In the genomic region with DNA sequence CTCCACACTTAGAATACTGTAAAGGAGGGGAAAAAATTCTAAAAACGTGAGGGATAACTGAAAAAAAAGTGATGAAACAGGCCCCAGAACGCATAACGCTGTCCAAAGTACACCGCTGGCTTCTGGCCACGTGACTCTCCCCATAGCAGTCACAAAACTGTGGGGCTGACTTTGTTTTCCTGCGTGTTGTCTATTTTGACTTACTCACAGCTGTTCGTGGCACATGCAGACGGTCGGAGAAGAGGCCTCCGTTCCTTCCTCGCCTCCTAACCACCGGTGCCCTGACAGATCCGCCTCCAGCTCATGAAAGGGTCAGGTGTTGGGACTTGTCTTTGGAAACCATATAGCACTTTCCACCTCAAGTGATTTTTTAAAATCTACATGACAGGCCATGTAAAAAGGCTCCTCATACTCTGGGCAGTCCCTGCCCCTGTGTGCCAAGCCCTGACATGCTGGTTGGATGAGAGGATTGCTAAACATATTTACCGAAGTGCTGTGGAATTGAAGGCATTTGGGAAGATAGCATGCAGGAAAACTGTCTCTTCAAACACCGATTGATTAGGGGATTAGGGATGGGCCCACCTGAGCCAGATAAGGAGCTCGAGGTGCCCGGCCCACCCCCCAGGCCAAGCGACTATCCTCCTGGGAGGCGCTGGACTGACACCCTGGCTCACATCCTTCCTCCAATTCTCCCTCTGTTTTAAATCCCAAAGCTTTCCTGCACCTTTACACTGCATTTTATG, we compare ENCODE assay signal across 28 cellular contexts. TPM values are rescaled to one million over a fixed set of nuclear protein-coding genes. Genes with fewer than 3 reads are reported as not detected.
DNase-seq lines count a peak whose midpoint lies in the region; ATAC-seq, FAIRE-seq and TF ChIP-seq lines count a peak whose summit lies in the region.
"Had no signal": no experiment of that assay in that cellular context is flagged by ENCODE, and none has a peak within 500 bp of the region (broad histone marks: within the 10 kb centered on the region; RNA-seq: fewer than 3 reads in every experiment).

No MANE protein-coding gene starts in this region.

- H4K20me1 ChIP-seq in keratinocyte (ENCODE audit: control insufficient read depth, extremely low read depth, insufficient read depth, low read length): no peaks in the 10 kb centered on the region

- no peaks in the 10 kb centered on the region for H3K9me1 ChIP-seq in keratinocyte (ENCODE audit: control insufficient read depth, extremely low read depth, insufficient read depth, low read length)

- no peak for DNase-seq in A549 (ENCODE audit: low read depth in 1 of 2, low spot score in 1 of 2)
- DNase-seq in RWPE1 (ENCODE audit: low spot score): no peak
- peak; percentile 52 for DNase-seq in keratinocyte (ENCODE audit: low read depth, low spot score)
- peak; percentile 35 to 77 (median 61) for DNase-seq in ovary
- DNase-seq in NCI-H82 treated with DMSO at 0.1 percent for 48 hours (lab: John Stamatoyannopoulos, UW; ENCODE audit: unreplicated experiment): no peak
- no peak for DNase-seq in transverse colon
- no peak for DNase-seq in superior temporal gyrus (ENCODE audit: extremely low spot score)
- DNase-seq: activated CD4-positive, alpha-beta memory T cell treated with anti-CD3 and anti-CD28 coated beads, Interleukin-2, amount 10 ng/mL, durations not matched to agents 7 days and 5 days; activated CD4-positive, alpha-beta T cell treated with anti-CD3 and anti-CD28 coated beads for 1 hour; activated effector memory CD4-positive, alpha-beta T cell treated with Interleukin-2 at 50 U/mL for 16 hours; activated naive CD8-positive, alpha-beta T cell treated with anti-CD3 and anti-CD28 coated beads, Interleukin-2, amount 10 ng/mL, durations not matched to agents 7 days and 5 days; CD8-positive, alpha-beta T cell; central memory CD4-positive, alpha-beta T cell; Kasumi-1; left lung; naive thymus-derived CD8-positive, alpha-beta T cell; NCI-H1436; NCI-H446 treated with DMSO at 0.1 percent for 48 hours; stimulated activated naive CD4-positive, alpha-beta T cell treated with Interleukin-2 at 50 U/mL for 16 hours had no signal

- no peak for FAIRE-seq in A549 (lab: Jason Lieb, UNC)
- peak; percentile 87 for FAIRE-seq in keratinocyte (lab: Jason Lieb, UNC)
- FAIRE-seq: TTC549 had no signal

- H3K27ac ChIP-seq in A549 (peak overlapping the region; percentile 30 to 77; a peak in 4 of 6 replicates), RWPE1 (peak overlapping the region; percentile 56), keratinocyte (ENCODE audit: control insufficient read depth, insufficient read depth, low read length) (no peak overlapping the region), ovary (no peak overlapping the region), transverse colon (no peak overlapping the region)
- H3K27ac ChIP-seq: ascending aorta, left lung, SK-N-MC, thoracic aorta had no signal

- TF ChIP-seq EP300 in A549 (IDR thresholded peaks at IDR 0.05) (no peak), ovary (IDR thresholded peaks at IDR 0.05) (no peak), transverse colon (IDR thresholded peaks at IDR 0.05; ENCODE audit: low read depth) (no peak)

- H3K79me2 ChIP-seq in keratinocyte (ENCODE audit: control insufficient read depth, insufficient read depth, low read length): no peaks in the 10 kb centered on the region

- H3K4me3 ChIP-seq in A549: no peak overlapping the region
- H3K4me3 ChIP-seq in keratinocyte (ENCODE audit: control insufficient read depth in 2 of 3, extremely low read depth in 1 of 3, insufficient read depth in 2 of 3, low read depth in 1 of 3, low read length in 3 of 3): no peak overlapping the region
- H3K4me3 ChIP-seq in ovary: no peak overlapping the region
- no peak overlapping the region for H3K4me3 ChIP-seq in transverse colon
- H3K4me3 ChIP-seq: ascending aorta, left lung, SK-N-MC, thoracic aorta had no signal

- H3K4me1 ChIP-seq in A549 (peaks cover 46% of the 10 kb centered on the region), keratinocyte (ENCODE audit: control insufficient read depth, extremely low read depth, insufficient read depth, low read length) (peaks cover 4% of the 10 kb centered on the region), ovary (ENCODE audit: insufficient read depth) (peaks cover 3% of the 10 kb centered on the region), transverse colon (peaks cover 0 to 27% (median 11%) of the 10 kb centered on the region in 4 donors)
- H3K4me1 ChIP-seq: ascending aorta, left lung had no signal

- POLR2A ChIA-PET in A549 (lab: Yijun Ruan, JAX): no interaction called here
- POLR2A ChIA-PET in RWPE1 (lab: Yijun Ruan, JAX; ENCODE audit: low non-redundant PET): no interaction called here

- no peak overlapping the region for H2AFZ ChIP-seq in keratinocyte (ENCODE audit: control insufficient read depth, low read length)

- WGBS in A549 (ENCODE audit: missing lambda C conversion rate): 78% methylated on average over 19 of the region's 19 CpGs
- WGBS in ovary, 3 donors: 22 to 34% (median 23%) methylated on average over 19 of the region's 19 CpGs
- WGBS in transverse colon (ENCODE audit: low coverage in 1 of 2), 2 donors: 40 to 69% methylated on average over 10 to 19 of the region's 19 CpGs

- no peak for TF ChIP-seq RAD21 in A549 (conservative IDR thresholded peaks at IDR 0.05 in 1 of 2, IDR thresholded peaks at IDR 0.05 in 1 of 2)

- H3K27me3 ChIP-seq in keratinocyte (ENCODE audit: control insufficient read depth, extremely low read depth, insufficient read depth, low read length) (no peaks in the 10 kb centered on the region), ovary (no peaks in the 10 kb centered on the region), transverse colon (no peaks in the 10 kb centered on the region)
- H3K27me3 ChIP-seq: ascending aorta, left lung had no signal

- H3K36me3 ChIP-seq in keratinocyte (ENCODE audit: control insufficient read depth in 2 of 2, extremely low read depth in 1 of 2, insufficient read depth in 2 of 2, low read length in 2 of 2) (no peaks in the 10 kb centered on the region), ovary (no peaks in the 10 kb centered on the region), transverse colon (no peaks in the 10 kb centered on the region)
- H3K36me3 ChIP-seq: ascending aorta, left lung, thoracic aorta had no signal

- no peaks in the 10 kb centered on the region for H3K9me3 ChIP-seq in A549
- no peaks in the 10 kb centered on the region for H3K9me3 ChIP-seq in keratinocyte (ENCODE audit: control insufficient read depth, low read depth, low read length)
- H3K9me3 ChIP-seq in ovary: no peaks in the 10 kb centered on the region
- no peaks in the 10 kb centered on the region for H3K9me3 ChIP-seq in transverse colon
- H3K9me3 ChIP-seq: ascending aorta, left lung, thoracic aorta had no signal

- no peak for TF ChIP-seq POLR2A in A549 (IDR thresholded peaks at IDR 0.05; ENCODE audit: low read length)
- TF ChIP-seq POLR2A in ovary (IDR thresholded peaks at IDR 0.05): no peak
- TF ChIP-seq POLR2A in transverse colon (IDR thresholded peaks at IDR 0.05): no peak

- ATAC-seq in A549 (no peak), HG03520 (IDR thresholded peaks at IDR 0.05; ENCODE audit: unreplicated experiment) (no peak)
- ATAC-seq: CD8-positive, alpha-beta T cell; HCT116; left lung; naive thymus-derived CD8-positive, alpha-beta T cell; right cardiac atrium had no signal

- in situ Hi-C loops in transverse colon (cut with MboI; ENCODE audit: low pct_ligation_motif_present in 1 of 4, low pct_unique_long_range_greater_than_20kb in 1 of 4, low sequenced_read_pairs in 3 of 4): no loop called here

- no peak overlapping the region for H3K9ac ChIP-seq in keratinocyte (ENCODE audit: control insufficient read depth, extremely low read depth, insufficient read depth, low read length)

- CTCF ChIA-PET in A549 (lab: Yijun Ruan, JAX): interaction anchor here (0.8 to 1.3 kb wide), 2 partner anchors 11 to 107 kb away, joined by 3 read pairs; no protein-coding TSS in a partner anchor
- CTCF ChIA-PET in RWPE1 (lab: Yijun Ruan, JAX): no interaction called here

- no peak overlapping the region for H3K4me2 ChIP-seq in A549
- H3K4me2 ChIP-seq in keratinocyte (ENCODE audit: control insufficient read depth, extremely low read depth, insufficient read depth, low read depth, low read length): peak overlapping the region; percentile 7

- TF ChIP-seq CTCF in A549 (IDR thresholded peaks at IDR 0.05) (no peak), RWPE1 (conservative IDR thresholded peaks at IDR 0.05; ENCODE audit: low read depth) (no peak), keratinocyte (optimal IDR thresholded peaks at IDR 0.05 in 1 of 3, IDR thresholded peaks at IDR 0.05 in 1 of 3, conservative IDR thresholded peaks at IDR 0.05 in 1 of 3; ENCODE audit: extremely low read depth in 1 of 3, insufficient read depth in 2 of 3, low read length in 3 of 3) (no peak), ovary (IDR thresholded peaks at IDR 0.05) (no peak), transverse colon (IDR thresholded peaks at IDR 0.05) (no peak)

- intact Hi-C loops in ovary (cut with DNase I): loop anchor here in 1 of 4 donors (10.0 kb wide), 1 partner anchor 400 kb away; no protein-coding TSS in a partner anchor
- intact Hi-C loops in transverse colon (cut with DNase I; ENCODE audit: low total_unique reads): no loop called here

- dilution Hi-C loops in keratinocyte (cut with MboI; ENCODE audit: extremely low pct_ligation_motif_present, low sequenced_read_pairs): no loop called here

TF ChIP-seq in A549, 52 proteins besides CTCF, POLR2A, EP300 and RAD21 (continues in another document):
- no peak for TF ChIP-seq MAZ (IDR thresholded peaks at IDR 0.05; ENCODE audit: borderline replicate concordance, low read depth, low read length)
- TF ChIP-seq HOXA7 (CRISPR knock-in tag; IDR thresholded peaks at IDR 0.05): no peak
- TF ChIP-seq HOXB5 (CRISPR knock-in tag; IDR thresholded peaks at IDR 0.05): no peak
- TF ChIP-seq HDAC2 (IDR thresholded peaks at IDR 0.05): no peak

RNA-seq across cellular contexts. Expression of gene DACT2, which starts 54.8 kb away (rescaled TPM):
- 0.63 and 0.97 TPM in 2 replicates for polyA plus RNA-seq in A549 (2011; rRNA removed)
- polyA plus RNA-seq in A549 (2012; cell fraction: cytosol; rRNA removed): 0.46 and 0.87 TPM in 2 replicates
- 1.3 and 1.8 TPM in 2 replicates for polyA plus RNA-seq in A549 (2012; cell fraction: nucleus; rRNA removed)
- polyA plus RNA-seq in A549 (2017; fragmentation: RNase III; extraction: RNeasy Plus Mini Kit Qiagen cat#74134 plus additional on column Dnase treatment): 0.85 to 1.5 TPM (median 1.5 TPM) in 3 replicates
- polyA minus RNA-seq in A549 (2011; rRNA and poly(A)+ RNA removed): 0.78 and 1.3 TPM in 2 replicates
- polyA plus RNA-seq in keratinocyte: 0.09 to 0.19 TPM (median 0.15 TPM) in 3 replicates
- not detected for polyA plus RNA-seq in keratinocyte (2011; ENCODE audit: low read depth)
- 0.16 and 0.36 TPM in 2 replicates for polyA plus RNA-seq in keratinocyte (2011; cell fraction: cytosol; rRNA removed)
- 0.22 and 0.55 TPM in 2 replicates for polyA plus RNA-seq in keratinocyte (2011; cell fraction: nucleus; rRNA removed)
- 0.09 and 0.16 TPM in 2 replicates for polyA plus RNA-seq in keratinocyte (2012; ENCODE audit: low replicate concordance)
- polyA minus RNA-seq in keratinocyte: 0.06 to 0.13 TPM in 2 of 3 replicates, not detected in the other
- not detected for polyA minus RNA-seq in keratinocyte (2011; cell fraction: cytosol; rRNA and poly(A)+ RNA removed)
- 0.32 TPM in 1 of 2 replicates, not detected in the other for polyA minus RNA-seq in keratinocyte (2011; cell fraction: nucleus; rRNA and poly(A)+ RNA removed)
- total RNA-seq in ovary: 1 to 10 TPM in 3 of 7 donors, under 1 TPM in 2, not detected in 2; 0.17 to 4.4 (median 1.3) TPM
- polyA plus RNA-seq in ovary: under 1 TPM; 0.17 to 0.27 TPM
- 1 to 10 TPM in 2 of 4 donors, not detected in 2; 2.4 to 2.6 TPM for total RNA-seq in transverse colon
- total RNA-seq: activated naive CD8-positive, alpha-beta T cell treated with anti-CD3 and anti-CD28 coated beads, Interleukin-2, amount 10 ng/mL, durations not matched to agents 7 days and 5 days; ascending aorta; CD8-positive, alpha-beta T cell; G401; naive thymus-derived CD8-positive, alpha-beta T cell; OCI-LY7 had no signal
- polyA plus RNA-seq: naive thymus-derived CD8-positive, alpha-beta T cell had no signal

Comparison
In these comparisons a context has a peak if more than half of its experiments do, and no peak if none do; other contexts are left out.
1. DNase-seq: peak in keratinocyte (single experiment) and ovary (5 of 5); none in A549 (0 of 2), RWPE1 (single experiment), NCI-H82 treated with DMSO at 0.1 percent for 48 hours (single experiment), transverse colon (single experiment) and superior temporal gyrus (single experiment).
2. H3K27ac ChIP-seq: peak in A549 (2 of 2) and RWPE1 (single experiment); none in keratinocyte (single experiment), ovary (0 of 2) and transverse colon (0 of 4).